Comparison of ENCODE assay signal across 8 cellular contexts in the genomic region with DNA sequence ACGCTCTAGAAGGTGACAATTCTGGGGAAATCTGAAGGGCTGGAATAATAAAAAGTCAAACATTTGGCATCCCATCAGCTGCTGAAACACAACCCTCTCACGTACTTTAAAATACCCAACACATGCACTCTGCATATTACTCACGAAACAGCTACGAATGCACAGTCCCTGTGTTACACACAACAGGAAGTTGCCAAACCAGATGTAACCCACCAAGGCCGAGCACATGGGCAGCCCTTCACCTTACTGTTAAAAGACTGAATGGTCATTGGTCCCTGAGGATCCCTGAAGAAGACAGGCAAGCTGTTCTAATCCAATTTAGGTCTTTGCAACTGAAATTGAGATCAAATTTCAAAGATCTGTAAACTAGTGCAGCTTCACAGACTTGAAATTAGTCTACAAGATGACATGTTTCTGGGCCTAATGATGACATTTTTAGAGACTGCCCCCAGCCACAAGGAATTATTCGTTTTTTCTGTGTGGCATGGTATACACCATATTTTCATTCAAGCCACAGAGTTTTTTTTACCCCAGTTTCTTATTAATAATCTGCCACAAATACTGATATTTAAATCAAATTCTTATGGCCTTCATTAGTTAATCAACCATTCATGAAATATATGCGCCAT. TPM values are rescaled to one million over a fixed set of nuclear protein-coding genes. Genes with fewer than 3 reads are reported as not detected.
DNase-seq lines count a peak whose midpoint lies in the region; ATAC-seq and TF ChIP-seq lines count a peak whose summit lies in the region.

No MANE protein-coding gene starts in this region.

- H3K27ac Mint-ChIP-seq in CD4-positive, alpha-beta memory T cell = peak overlapping the region; percentile 27 to 95 (median 87)
- H3K27ac Mint-ChIP-seq in T-helper 17 cell = peak overlapping the region; percentile 94

- CTCF ChIA-PET in CD4-positive, alpha-beta memory T cell (lab: Charles Lee; ENCODE audit: partially characterized antibody) = interaction anchor here (0.9 to 2.8 kb wide), 9 partner anchors 9 to 99 kb away, joined by 3 to 10 read pairs (median 4); no protein-coding TSS in a partner anchor

- H3K9me3 Mint-ChIP-seq in CD4-positive, alpha-beta memory T cell = peaks cover 0 to 23% (median 15%) of the 10 kb centered on the region in 8 donors

- no peak for TF ChIP-seq CTCF in lung (IDR thresholded peaks at IDR 0.05; ENCODE audit: control extremely low read depth, extremely low read depth)

- no peaks in the 10 kb centered on the region for H3K27me3 Mint-ChIP-seq in CD4-positive, alpha-beta memory T cell
- peaks cover 4% of the 10 kb centered on the region for H3K27me3 Mint-ChIP-seq in T-helper 17 cell

- DNase-seq in CD4-positive, alpha-beta memory T cell = peak in 4 of 5 donors; percentile 13 to 27 (median 19)
- DNase-seq in GM19238 (ENCODE audit: insufficient read length, low spot score) = peak; percentile 39
- no peak for DNase-seq in T-helper 17 cell
- no peak for DNase-seq in lung (ENCODE audit: low spot score)
- no peak for DNase-seq in MG63
- no peak for DNase-seq in globus pallidus (ENCODE audit: low spot score)
- DNase-seq in NCI-H1092 treated with DMSO at 0.1 percent for 48 hours (lab: John Stamatoyannopoulos, UW) = no peak

- peaks cover 18 to 24% (median 21%) of the 10 kb centered on the region in 4 donors for H3K4me1 Mint-ChIP-seq in CD4-positive, alpha-beta memory T cell
- peaks cover 12% of the 10 kb centered on the region for H3K4me1 Mint-ChIP-seq in T-helper 17 cell

- peaks cover 19% of the 10 kb centered on the region for H3K4me1 ChIP-seq in CD4-positive, alpha-beta memory T cell (ENCODE audit: insufficient read depth, low read length)
- no peaks in the 10 kb centered on the region for H3K4me1 ChIP-seq in lung (ENCODE audit: control insufficient read depth in 2 of 2, insufficient read depth in 2 of 2, low read length in 2 of 2)

- no peaks in the 10 kb centered on the region for H3K9me3 ChIP-seq in CD4-positive, alpha-beta memory T cell (ENCODE audit: control insufficient read depth in 1 of 2, low read length in 2 of 2)
- H3K9me3 ChIP-seq in T-helper 17 cell (ENCODE audit: control insufficient read depth, low read length, poor library complexity, severe bottlenecking) (no peaks in the 10 kb centered on the region), lung (ENCODE audit: control insufficient read depth in 2 of 2, insufficient read depth in 1 of 2, low read length in 1 of 2) (peaks cover 0 to 2% of the 10 kb centered on the region in 2 donors), MG63 (peaks cover 2% of the 10 kb centered on the region; the same call in 1 of the 2 replicates)

- peak overlapping the region; percentile 70 to 91 (median 76) for H3K4me3 Mint-ChIP-seq in CD4-positive, alpha-beta memory T cell
- peak overlapping the region; percentile 84 for H3K4me3 Mint-ChIP-seq in T-helper 17 cell

- intact Hi-C loops in CD4-positive, alpha-beta memory T cell (cut with micrococcal nuclease) = no loop called here

- no peaks in the 10 kb centered on the region for H3K27me3 ChIP-seq in CD4-positive, alpha-beta memory T cell (ENCODE audit: insufficient read depth, low read length)
- H3K27me3 ChIP-seq in lung (ENCODE audit: control insufficient read depth, insufficient read depth) = no peaks in the 10 kb centered on the region
- H3K27me3 ChIP-seq in MG63 = no peaks in the 10 kb centered on the region

- H3K27ac ChIP-seq in CD4-positive, alpha-beta memory T cell (ENCODE audit: low read depth, low read length) = peak overlapping the region; percentile 39
- H3K27ac ChIP-seq in lung (ENCODE audit: low read depth in 1 of 2, low read length in 1 of 2) = no peak overlapping the region

- peak overlapping the region in 1 of 2 donors; percentile 33 for H3K4me3 ChIP-seq in CD4-positive, alpha-beta memory T cell (ENCODE audit: low read length in 2 of 2)
- no peak overlapping the region for H3K4me3 ChIP-seq in lung
- H3K4me3 ChIP-seq in MG63 = no peak overlapping the region

- POLR2A ChIA-PET in CD4-positive, alpha-beta memory T cell (lab: Charles Lee; ENCODE audit: partially characterized antibody) = interaction anchor here (0.8 to 2.9 kb wide), 7 partner anchors 9 to 561 kb away, joined by 3 to 24 read pairs (median 9); partner anchors contain the start of genes ACBD6, IER5, MR1 and STX6

- 40 to 56% methylated on average over 7 of the region's 7 CpGs for WGBS in lung, 2 donors

- peaks cover 24 to 27% of the 10 kb centered on the region in 2 donors for H3K36me3 Mint-ChIP-seq in CD4-positive, alpha-beta memory T cell
- peaks cover 4% of the 10 kb centered on the region for H3K36me3 Mint-ChIP-seq in T-helper 17 cell (ENCODE audit: low read depth)

- H3K36me3 ChIP-seq in CD4-positive, alpha-beta memory T cell (ENCODE audit: insufficient read depth, low read length) = no peaks in the 10 kb centered on the region
- H3K36me3 ChIP-seq in lung (ENCODE audit: control insufficient read depth in 2 of 2, insufficient read depth in 2 of 2, low read length in 2 of 2) (no peaks in the 10 kb centered on the region), MG63 (no peaks in the 10 kb centered on the region)

- ATAC-seq in HG03135 (IDR thresholded peaks at IDR 0.05; ENCODE audit: unreplicated experiment) (peak; percentile 70), T-helper 17 cell (peak; percentile 71), lung (ENCODE audit: insufficient read depth, low FRiP score) (peak; percentile 66)

RNA-seq across cellular contexts. Expression of gene IER5, which starts 25.6 kb away (rescaled TPM):
- total RNA-seq in CD4-positive, alpha-beta memory T cell = 10 to 100 TPM; 28.0 to 29.3 TPM
- 10 to 100 TPM; 11.0 to 18.9 TPM for polyA plus RNA-seq in CD4-positive, alpha-beta memory T cell
- 100 to 1,000 TPM; 123 to 145 TPM for total RNA-seq in T-helper 17 cell
- 10 to 100 TPM; 18.6 to 33.2 TPM for total RNA-seq in lung
- polyA plus RNA-seq in lung = 10 to 100 TPM; 19.2 to 34.5 TPM
- 10.5 and 17.8 TPM in 2 replicates for total RNA-seq in MG63 (2014; rRNA removed; shearing (Covaris generic); ENCODE audit: low replicate concordance)

RNA-seq across cellular contexts. Expression of gene MR1, which starts 29.1 kb away (rescaled TPM):
- 10 to 100 TPM; 31.8 to 33.2 TPM for total RNA-seq in CD4-positive, alpha-beta memory T cell
- 10 to 100 TPM; 31.5 to 38.6 TPM for polyA plus RNA-seq in CD4-positive, alpha-beta memory T cell
- total RNA-seq in T-helper 17 cell = 10 to 100 TPM; 18.3 to 20.8 TPM
- 10 to 100 TPM; 18.9 to 31.0 TPM for total RNA-seq in lung
- 10 to 100 TPM in 1 of 2 donors, 1 to 10 TPM in 1; 8.1 to 29.0 TPM for polyA plus RNA-seq in lung
- total RNA-seq in MG63 (2014; rRNA removed; shearing (Covaris generic); ENCODE audit: low replicate concordance) = 7.6 and 15.3 TPM in 2 replicates

RNA-seq across cellular contexts. Expression of gene STX6, which starts 40.2 kb away (rescaled TPM):
- total RNA-seq in CD4-positive, alpha-beta memory T cell = 10 to 100 TPM; 21.3 to 21.7 TPM
- 10 to 100 TPM in 1 of 2 donors, 1 to 10 TPM in 1; 7.8 to 11.5 TPM for polyA plus RNA-seq in CD4-positive, alpha-beta memory T cell
- total RNA-seq in T-helper 17 cell = 10 to 100 TPM in 1 of 2 donors, 1 to 10 TPM in 1; 9.0 to 11.8 TPM
- 10 to 100 TPM; 23.7 to 47.4 TPM for total RNA-seq in lung
- 10 to 100 TPM; 11.6 to 16.5 TPM for polyA plus RNA-seq in lung
- total RNA-seq in MG63 (2014; rRNA removed; shearing (Covaris generic); ENCODE audit: low replicate concordance) = 23.8 and 27.7 TPM in 2 replicates

Comparison
In these comparisons a context has a peak if more than half of its experiments do, and no peak if none do; other contexts are left out.
1. DNase-seq: peak in CD4-positive, alpha-beta memory T cell (4 of 5) and GM19238 (single experiment); none in T-helper 17 cell (0 of 3), lung (single experiment), MG63 (single experiment), globus pallidus (single experiment) and NCI-H1092 treated with DMSO at 0.1 percent for 48 hours (single experiment).
2. Peak in every context shown above with its lines, with median percentiles within 50 percentile points of each other: ATAC-seq.